11 cellular contexts compared by ENCODE assay signal in genomic region chr5:14406554-14406849, GRCh38.
A peak's percentile ranks its signal among the peaks of the same experiment; 100 is the strongest.
DNase-seq lines count a peak whose midpoint lies in the region; ATAC-seq and TF ChIP-seq lines count a peak whose summit lies in the region.
"Had no signal": no experiment of that assay in that cellular context is flagged by ENCODE, and none has a peak within 500 bp of the region (broad histone marks: within the 10 kb centered on the region; RNA-seq: fewer than 3 reads in every experiment).

No MANE protein-coding gene starts in this region.

- DNase-seq in AG10803 (ENCODE audit: low read depth) (peak; percentile 74), Panc1 (ENCODE audit: low read depth, low spot score) (peak; percentile 59), dermis blood vessel endothelial cell (peak; percentile 92), osteoblast (ENCODE audit: insufficient read length, low spot score, missing footprints) (peak; percentile 95), CD1c-positive myeloid dendritic cell (ENCODE audit: extremely low spot score) (no peak), DMS53 (lab: John Stamatoyannopoulos, UW) (no peak), SHP77 (lab: John Stamatoyannopoulos, UW) (no peak)
- DNase-seq in stimulated activated CD8-positive, alpha-beta memory T cell treated with anti-CD3 and anti-CD28 coated beads, Interleukin-4, amount 100 ng/mL, for 48 hours, result no peak
- DNase-seq: Caco-2, MM.1S had no signal

- H3K27ac ChIP-seq in Panc1 (ENCODE audit: low read length) (no peak overlapping the region), osteoblast (ENCODE audit: low read depth, low read length) (peak overlapping the region; percentile 83)
- H3K27ac ChIP-seq: neutrophil had no signal

- H3K36me3 ChIP-seq in Panc1 (ENCODE audit: control insufficient read depth, insufficient read depth, low read length) (peaks cover 41% of the 10 kb centered on the region), osteoblast (ENCODE audit: insufficient read depth, low read length) (peaks cover 59% of the 10 kb centered on the region)

- no peak for TF ChIP-seq CTCF in AG10803 (conservative IDR thresholded peaks at IDR 0.05; ENCODE audit: low read length)
- TF ChIP-seq CTCF in Panc1 (IDR thresholded peaks at IDR 0.05), result no peak
- TF ChIP-seq CTCF in osteoblast (IDR thresholded peaks at IDR 0.05; ENCODE audit: extremely low read depth, low read depth, low read length), result no peak

- H3K4me3 ChIP-seq in AG10803 (ENCODE audit: low read length) (no peak overlapping the region), Panc1 (ENCODE audit: low read depth in 2 of 2, low read length in 2 of 2) (no peak overlapping the region), osteoblast (ENCODE audit: insufficient read depth, low read length) (no peak overlapping the region)

- peaks cover 27% of the 10 kb centered on the region for H3K79me2 ChIP-seq in osteoblast (ENCODE audit: insufficient read depth, low read length)

- ATAC-seq in Panc1, result peak; percentile 72

- H4K20me1 ChIP-seq in osteoblast (ENCODE audit: insufficient read depth, low read length), result peaks cover 3% of the 10 kb centered on the region

- H3K4me2 ChIP-seq in osteoblast (ENCODE audit: insufficient read depth, low read length), result peak overlapping the region; percentile 53

- POLR2A ChIA-PET in Panc1 (lab: Charles Lee), result no interaction called here

- no peaks in the 10 kb centered on the region for H3K27me3 ChIP-seq in Panc1 (ENCODE audit: control insufficient read depth, insufficient read depth, low read length)
- no peaks in the 10 kb centered on the region for H3K27me3 ChIP-seq in osteoblast (ENCODE audit: insufficient read depth, low read length)
- H3K27me3 ChIP-seq: neutrophil had no signal

- BruUV-seq in Panc1 (replicated peaks; lab: Mats Ljungman, UMichigan), result no TSS peak

- intact Hi-C loops in Panc1 (cut with micrococcal nuclease; ENCODE audit: unreplicated experiment), result loop anchor here (10.0 kb wide), 1 partner anchor 238 kb away; no protein-coding TSS in a partner anchor

- CTCF ChIA-PET in Panc1 (lab: Charles Lee), result no interaction called here

- in situ Hi-C loops in Panc1 (cut with HindIII; ENCODE audit: low pct_unique_long_range_greater_than_20kb, low sequenced_read_pairs), result no loop called here

- no peak overlapping the region for H2AFZ ChIP-seq in osteoblast (ENCODE audit: low read length)

- H3K9me3 ChIP-seq in Panc1 (ENCODE audit: control insufficient read depth, insufficient read depth, low read depth, low read length) (no peaks in the 10 kb centered on the region), osteoblast (ENCODE audit: low read depth, low read length) (no peaks in the 10 kb centered on the region)
- H3K9me3 ChIP-seq: Caco-2, neutrophil had no signal

- no peaks in the 10 kb centered on the region for H3K4me1 ChIP-seq in Panc1 (ENCODE audit: control insufficient read depth, insufficient read depth, low read length)
- peaks cover 33% of the 10 kb centered on the region for H3K4me1 ChIP-seq in osteoblast (ENCODE audit: insufficient read depth, low read length)

Comparison
In these comparisons a context has a peak if more than half of its experiments do, and no peak if none do; other contexts are left out.
1. DNase-seq: peak in AG10803 (single experiment), Panc1 (single experiment), dermis blood vessel endothelial cell (single experiment) and osteoblast (single experiment); none in CD1c-positive myeloid dendritic cell (single experiment), DMS53 (single experiment), SHP77 (0 of 2) and stimulated activated CD8-positive, alpha-beta memory T cell treated with anti-CD3 and anti-CD28 coated beads, Interleukin-4, amount 100 ng/mL, for 48 hours (single experiment).